ENCODE assay signal across 11 cellular contexts in genomic region chr17:3665834-3666233, GRCh38. TPM values are rescaled to one million over a fixed set of nuclear protein-coding genes. Genes with fewer than 3 reads are reported as not detected.
DNase-seq lines count a peak whose midpoint lies in the region; ATAC-seq, FAIRE-seq and TF ChIP-seq lines count a peak whose summit lies in the region.
"Had no signal": no experiment of that assay in that cellular context is flagged by ENCODE, and none has a peak within 500 bp of the region (broad histone marks: within the 10 kb centered on the region; RNA-seq: fewer than 3 reads in every experiment).

No MANE protein-coding gene starts in this region.

- POLR2A ChIA-PET in HepG2 (lab: Yijun Ruan, JAX): no interaction called here

- H3K79me2 ChIP-seq in HepG2 (ENCODE audit: insufficient read depth, low read length): peaks cover 24% of the 10 kb centered on the region

- no peaks in the 10 kb centered on the region for H3K9me3 Mint-ChIP-seq in T-helper 1 cell treated with Interleukin-12 subunit alpha and Interleukin-12 subunit beta and Interleukin-4 antibody, amounts not matched to agents 30 μg/mL and 1 μg/mL, for 36 hours
- H3K9me3 Mint-ChIP-seq in chondrocyte (ENCODE audit: low read depth) (no peaks in the 10 kb centered on the region), memory B cell (no peaks in the 10 kb centered on the region)

- TF ChIP-seq EP300 in HepG2 (IDR thresholded peaks at IDR 0.05; ENCODE audit: low read depth in 2 of 2, low read length in 2 of 2): no peak
- no peak for TF ChIP-seq EP300 in HepG2 (CRISPR knock-in tag; IDR thresholded peaks at IDR 0.05; ENCODE audit: borderline replicate concordance)

- intact Hi-C loops in HepG2 (cut with micrococcal nuclease; ENCODE audit: unreplicated experiment): no loop called here

- no peak for TF ChIP-seq CTCF in chondrocyte (IDR thresholded peaks at IDR 0.05)
- TF ChIP-seq CTCF in HepG2 (CRISPR knock-in tag; IDR thresholded peaks at IDR 0.05): no peak

- WGBS in HepG2 (ENCODE audit: low lambda C conversion rate): 97% methylated on average over 5 of the region's 5 CpGs

- CTCF ChIA-PET in HepG2 (lab: Yijun Ruan, JAX; ENCODE audit: low intra/inter-chr PET ratio, low total read pairs): no interaction called here

- no peaks in the 10 kb centered on the region for H3K27me3 Mint-ChIP-seq in T-helper 1 cell treated with Interleukin-12 subunit alpha and Interleukin-12 subunit beta and Interleukin-4 antibody, amounts not matched to agents 30 μg/mL and 1 μg/mL, for 36 hours (ENCODE audit: low read depth)
- H3K27me3 Mint-ChIP-seq in chondrocyte (ENCODE audit: low read depth) (no peaks in the 10 kb centered on the region), memory B cell (no peaks in the 10 kb centered on the region)

- no peak for FAIRE-seq in HepG2 (lab: Jason Lieb, UNC)
- FAIRE-seq: A204.1, TTC549 had no signal

- BruUV-seq in HepG2 (replicated peaks; lab: Mats Ljungman, UMichigan): no TSS peak

- no peaks in the 10 kb centered on the region; a peak in 1 of 5 replicates for H3K27me3 ChIP-seq in HepG2 (ENCODE audit: control insufficient read depth in 1 of 2, insufficient read depth in 2 of 2, low read length in 2 of 2)

- H3K9me3 ChIP-seq in HepG2 (ENCODE audit: low read length): no peaks in the 10 kb centered on the region

- TF ChIP-seq RAD21 in HepG2 (CRISPR knock-in tag; IDR thresholded peaks at IDR 0.05): no peak

- peaks cover 44% of the 10 kb centered on the region for H3K4me1 ChIP-seq in HepG2 (ENCODE audit: insufficient read depth, low read length)

- no peak overlapping the region for H2AFZ ChIP-seq in HepG2 (ENCODE audit: low read length)

- H3K36me3 Mint-ChIP-seq in T-helper 1 cell treated with Interleukin-12 subunit alpha and Interleukin-12 subunit beta and Interleukin-4 antibody, amounts not matched to agents 30 μg/mL and 1 μg/mL, for 36 hours (ENCODE audit: low read depth): peaks cover 1% of the 10 kb centered on the region
- H3K36me3 Mint-ChIP-seq in chondrocyte (ENCODE audit: low read depth): peaks cover 7% of the 10 kb centered on the region
- H3K36me3 Mint-ChIP-seq in memory B cell: peaks cover 2% of the 10 kb centered on the region

- peaks cover 4% of the 10 kb centered on the region; the same call in 1 of the 2 replicates for H4K20me1 ChIP-seq in HepG2 (ENCODE audit: insufficient read depth, low read length)

- no peak for ATAC-seq in memory B cell (ENCODE audit: low read depth)
- ATAC-seq in HepG2: no peak

- peak overlapping the region; percentile 60 for H3K4me3 Mint-ChIP-seq in T-helper 1 cell treated with Interleukin-12 subunit alpha and Interleukin-12 subunit beta and Interleukin-4 antibody, amounts not matched to agents 30 μg/mL and 1 μg/mL, for 36 hours
- peak overlapping the region; percentile 91 for H3K4me3 Mint-ChIP-seq in chondrocyte (ENCODE audit: unreplicated experiment)
- H3K4me3 Mint-ChIP-seq in memory B cell: peak overlapping the region; percentile 35

- TF ChIP-seq POLR2A in HepG2 (IDR thresholded peaks at IDR 0.05; ENCODE audit: insufficient read depth in 1 of 2, low read depth in 2 of 2, low read length in 2 of 2): no peak

- H3K4me3 ChIP-seq in HepG2 (replicated peaks in 1 of 3; ENCODE audit: insufficient read depth in 1 of 3, low read depth in 2 of 3, low read length in 3 of 3): no peak overlapping the region

- peaks cover 19% of the 10 kb centered on the region for H3K4me1 Mint-ChIP-seq in T-helper 1 cell treated with Interleukin-12 subunit alpha and Interleukin-12 subunit beta and Interleukin-4 antibody, amounts not matched to agents 30 μg/mL and 1 μg/mL, for 36 hours (ENCODE audit: low read depth)
- peaks cover 41% of the 10 kb centered on the region for H3K4me1 Mint-ChIP-seq in chondrocyte (ENCODE audit: low read depth)
- peaks cover 14% of the 10 kb centered on the region for H3K4me1 Mint-ChIP-seq in memory B cell

- peaks cover 2 to 8% of the 10 kb centered on the region in 2 experiments; a peak in 3 of 5 replicates for H3K36me3 ChIP-seq in HepG2 (replicated peaks in 1 of 2; ENCODE audit: control insufficient read depth in 1 of 2, insufficient read depth in 2 of 2, low read length in 2 of 2)

- in situ Hi-C loops in HepG2 (cut with HindIII; ENCODE audit: extremely low pct_ligation_motif_present, low pct_unique_long_range_greater_than_20kb): loop anchor here (10.0 kb wide), 1 partner anchor 621 kb away; no protein-coding TSS in a partner anchor

- H3K4me2 ChIP-seq in HepG2 (ENCODE audit: low read depth, low read length): no peak overlapping the region

- H3K27ac Mint-ChIP-seq in T-helper 1 cell treated with Interleukin-12 subunit alpha and Interleukin-12 subunit beta and Interleukin-4 antibody, amounts not matched to agents 30 μg/mL and 1 μg/mL, for 36 hours: no peak overlapping the region
- H3K27ac Mint-ChIP-seq in chondrocyte (ENCODE audit: unreplicated experiment) (peak overlapping the region; percentile 63), memory B cell (no peak overlapping the region)

- DNase-seq in T-helper 1 cell: no peak
- no peak for DNase-seq in chondrocyte (ENCODE audit: low spot score)
- DNase-seq in memory B cell (ENCODE audit: low spot score in 2 of 2): no peak
- peak; percentile 55 for DNase-seq in superior temporal gyrus (ENCODE audit: extremely low spot score)
- no peak for DNase-seq in NCI-H2081 (lab: John Stamatoyannopoulos, UW)
- DNase-seq in HepG2 (ENCODE audit: low spot score): no peak
- no peak for DNase-seq in GOT3 (lab: John Stamatoyannopoulos, UW)
- DNase-seq: H7 had no signal

- no peak overlapping the region for H3K27ac ChIP-seq in HepG2 (ENCODE audit: extremely low read length, insufficient read depth, low read length)

- H3K9ac ChIP-seq in HepG2 (ENCODE audit: insufficient read depth, low read depth, low read length): no peak overlapping the region

RNA-seq across cellular contexts. Expression of gene TAX1BP3, which starts 2.5 kb away (rescaled TPM):
- total RNA-seq in chondrocyte (198 to 242 TPM (median 230 TPM) in 3 replicates), HepG2 (2016; rRNA removed; fragmentation: Illumina TruSeq; extraction: Trizol) (44.5 and 45.1 TPM in 2 replicates)
- 20.2 and 21.9 TPM in 2 replicates for total RNA-seq in HepG2 (2016; cell fraction: cytosol; rRNA removed; fragmentation: Illumina TruSeq; extraction: Trizol; ENCODE audit: low read depth)
- 43.7 and 44.8 TPM in 2 replicates for total RNA-seq in HepG2 (2016; cell fraction: insoluble cytoplasmic fraction; rRNA removed; fragmentation: Illumina TruSeq; extraction: Trizol)
- 44.2 and 51.0 TPM in 2 replicates for total RNA-seq in HepG2 (2016; cell fraction: membrane; rRNA removed; fragmentation: Illumina TruSeq; extraction: Trizol)
- 17.2 and 23.9 TPM in 2 replicates for total RNA-seq in HepG2 (2016; cell fraction: nucleus; rRNA removed; fragmentation: Illumina TruSeq; extraction: Trizol)
- 16.7 and 20.4 TPM in 2 replicates for polyA plus RNA-seq in HepG2 (2011; rRNA removed)
- polyA plus RNA-seq in HepG2 (2011; cell fraction: cytosol; rRNA removed): 27.1 and 29.0 TPM in 2 replicates
- polyA plus RNA-seq in HepG2 (2011; cell fraction: nucleus; rRNA removed): 19.8 and 21.2 TPM in 2 replicates
- 14.6 and 15.5 TPM in 2 replicates for polyA plus RNA-seq in HepG2 (2012)
- 23.2 and 28.8 TPM in 2 replicates for polyA plus RNA-seq in HepG2 (2016; cell fraction: cytosol; fragmentation: Illumina TruSeq; extraction: Trizol; ENCODE audit: low read depth)
- polyA plus RNA-seq in HepG2 (2016; cell fraction: insoluble cytoplasmic fraction; fragmentation: Illumina TruSeq; extraction: Trizol; ENCODE audit: low read depth): 43.3 and 55.1 TPM in 2 replicates
- polyA plus RNA-seq in HepG2 (2016; cell fraction: membrane; fragmentation: Illumina TruSeq; extraction: Trizol; ENCODE audit: low read depth): 46.7 and 49.7 TPM in 2 replicates
- polyA plus RNA-seq in HepG2 (2016; cell fraction: nucleus; fragmentation: Illumina TruSeq; extraction: Trizol; ENCODE audit: insufficient read depth, low read depth): 31.7 and 35.3 TPM in 2 replicates
- 23.4 and 40.0 TPM in 2 replicates for polyA minus RNA-seq in HepG2 (2011; rRNA and poly(A)+ RNA removed; ENCODE audit: low replicate concordance)
- polyA minus RNA-seq in HepG2 (2011; cell fraction: cytosol; rRNA and poly(A)+ RNA removed): 12.6 and 16.6 TPM in 2 replicates
- polyA minus RNA-seq in HepG2 (2011; cell fraction: nucleus; rRNA and poly(A)+ RNA removed): 11.7 and 13.6 TPM in 2 replicates

RNA-seq across cellular contexts. Expression of gene EMC6, which starts 2.8 kb away (rescaled TPM):
- 36.2 to 41.8 TPM (median 37.6 TPM) in 3 replicates for total RNA-seq in chondrocyte
- 42.2 and 45.1 TPM in 2 replicates for total RNA-seq in HepG2 (2016; rRNA removed; fragmentation: Illumina TruSeq; extraction: Trizol)
- total RNA-seq in HepG2 (2016; cell fraction: cytosol; rRNA removed; fragmentation: Illumina TruSeq; extraction: Trizol; ENCODE audit: low read depth): 60.5 and 83.6 TPM in 2 replicates
- 42.9 and 47.7 TPM in 2 replicates for total RNA-seq in HepG2 (2016; cell fraction: insoluble cytoplasmic fraction; rRNA removed; fragmentation: Illumina TruSeq; extraction: Trizol)
- total RNA-seq in HepG2 (2016; cell fraction: membrane; rRNA removed; fragmentation: Illumina TruSeq; extraction: Trizol): 57.6 and 76.2 TPM in 2 replicates
- total RNA-seq in HepG2 (2016; cell fraction: nucleus; rRNA removed; fragmentation: Illumina TruSeq; extraction: Trizol): 22.4 and 23.6 TPM in 2 replicates
- 47.7 and 53.7 TPM in 2 replicates for polyA plus RNA-seq in HepG2 (2011; rRNA removed)
- polyA plus RNA-seq in HepG2 (2011; cell fraction: cytosol; rRNA removed): 50.2 and 99.7 TPM in 2 replicates
- polyA plus RNA-seq in HepG2 (2011; cell fraction: nucleus; rRNA removed): 28.3 and 28.6 TPM in 2 replicates
- 37.0 and 41.4 TPM in 2 replicates for polyA plus RNA-seq in HepG2 (2012)
- polyA plus RNA-seq in HepG2 (2016; cell fraction: cytosol; fragmentation: Illumina TruSeq; extraction: Trizol; ENCODE audit: low read depth): 126 and 179 TPM in 2 replicates
- 92.6 and 104 TPM in 2 replicates for polyA plus RNA-seq in HepG2 (2016; cell fraction: insoluble cytoplasmic fraction; fragmentation: Illumina TruSeq; extraction: Trizol; ENCODE audit: low read depth)
- 107 and 132 TPM in 2 replicates for polyA plus RNA-seq in HepG2 (2016; cell fraction: membrane; fragmentation: Illumina TruSeq; extraction: Trizol; ENCODE audit: low read depth)
- polyA plus RNA-seq in HepG2 (2016; cell fraction: nucleus; fragmentation: Illumina TruSeq; extraction: Trizol; ENCODE audit: insufficient read depth, low read depth): 69.7 and 73.2 TPM in 2 replicates
- 22.5 and 22.6 TPM in 2 replicates for polyA minus RNA-seq in HepG2 (2011; rRNA and poly(A)+ RNA removed; ENCODE audit: low replicate concordance)
- 17.3 and 24.3 TPM in 2 replicates for polyA minus RNA-seq in HepG2 (2011; cell fraction: cytosol; rRNA and poly(A)+ RNA removed)
- 8.5 and 13.6 TPM in 2 replicates for polyA minus RNA-seq in HepG2 (2011; cell fraction: nucleus; rRNA and poly(A)+ RNA removed)

RNA-seq across cellular contexts. Expression of gene CTNS, which starts 29.3 kb away (rescaled TPM):
- total RNA-seq in chondrocyte: 14.4 to 18.4 TPM (median 17.8 TPM) in 3 replicates
- 6.5 and 13.7 TPM in 2 replicates for total RNA-seq in HepG2 (2016; rRNA removed; fragmentation: Illumina TruSeq; extraction: Trizol)
- 1.8 and 2.6 TPM in 2 replicates for total RNA-seq in HepG2 (2016; cell fraction: cytosol; rRNA removed; fragmentation: Illumina TruSeq; extraction: Trizol; ENCODE audit: low read depth)
- total RNA-seq in HepG2 (2016; cell fraction: insoluble cytoplasmic fraction; rRNA removed; fragmentation: Illumina TruSeq; extraction: Trizol): 9.9 and 14.3 TPM in 2 replicates
- 6.1 and 6.2 TPM in 2 replicates for total RNA-seq in HepG2 (2016; cell fraction: membrane; rRNA removed; fragmentation: Illumina TruSeq; extraction: Trizol)
- total RNA-seq in HepG2 (2016; cell fraction: nucleus; rRNA removed; fragmentation: Illumina TruSeq; extraction: Trizol): 11.2 and 14.3 TPM in 2 replicates
- polyA plus RNA-seq in HepG2 (2011; rRNA removed): 9.5 and 13.0 TPM in 2 replicates
- polyA plus RNA-seq in HepG2 (2011; cell fraction: cytosol; rRNA removed): 9.4 and 10.3 TPM in 2 replicates
- 20.7 and 23.6 TPM in 2 replicates for polyA plus RNA-seq in HepG2 (2011; cell fraction: nucleus; rRNA removed)
- polyA plus RNA-seq in HepG2 (2012): 8.5 and 12.6 TPM in 2 replicates
- polyA plus RNA-seq in HepG2 (2016; cell fraction: cytosol; fragmentation: Illumina TruSeq; extraction: Trizol; ENCODE audit: low read depth): 2.0 and 2.2 TPM in 2 replicates
- polyA plus RNA-seq in HepG2 (2016; cell fraction: insoluble cytoplasmic fraction; fragmentation: Illumina TruSeq; extraction: Trizol; ENCODE audit: low read depth): 7.3 and 8.2 TPM in 2 replicates
- polyA plus RNA-seq in HepG2 (2016; cell fraction: membrane; fragmentation: Illumina TruSeq; extraction: Trizol; ENCODE audit: low read depth): 4.5 and 5.9 TPM in 2 replicates
- 20.2 and 21.3 TPM in 2 replicates for polyA plus RNA-seq in HepG2 (2016; cell fraction: nucleus; fragmentation: Illumina TruSeq; extraction: Trizol; ENCODE audit: insufficient read depth, low read depth)
- polyA minus RNA-seq in HepG2 (2011; rRNA and poly(A)+ RNA removed; ENCODE audit: low replicate concordance): 10.3 and 11.2 TPM in 2 replicates
- polyA minus RNA-seq in HepG2 (2011; cell fraction: cytosol; rRNA and poly(A)+ RNA removed): 5.1 and 6.0 TPM in 2 replicates
- 9.7 TPM in 2 replicates for polyA minus RNA-seq in HepG2 (2011; cell fraction: nucleus; rRNA and poly(A)+ RNA removed)

RNA-seq across cellular contexts. Expression of gene SHPK, which starts 29.8 kb away (rescaled TPM):
- total RNA-seq in chondrocyte (5.6 to 6.1 TPM (median 5.9 TPM) in 3 replicates), HepG2 (2016; rRNA removed; fragmentation: Illumina TruSeq; extraction: Trizol) (25.2 and 30.9 TPM in 2 replicates)
- 3.5 and 3.8 TPM in 2 replicates for total RNA-seq in HepG2 (2016; cell fraction: cytosol; rRNA removed; fragmentation: Illumina TruSeq; extraction: Trizol; ENCODE audit: low read depth)
- total RNA-seq in HepG2 (2016; cell fraction: insoluble cytoplasmic fraction; rRNA removed; fragmentation: Illumina TruSeq; extraction: Trizol): 25.0 and 28.4 TPM in 2 replicates
- total RNA-seq in HepG2 (2016; cell fraction: membrane; rRNA removed; fragmentation: Illumina TruSeq; extraction: Trizol): 7.6 and 8.2 TPM in 2 replicates
- 20.4 and 24.0 TPM in 2 replicates for total RNA-seq in HepG2 (2016; cell fraction: nucleus; rRNA removed; fragmentation: Illumina TruSeq; extraction: Trizol)
- 16.2 and 20.4 TPM in 2 replicates for polyA plus RNA-seq in HepG2 (2011; rRNA removed)
- 16.1 and 16.7 TPM in 2 replicates for polyA plus RNA-seq in HepG2 (2011; cell fraction: cytosol; rRNA removed)
- polyA plus RNA-seq in HepG2 (2011; cell fraction: nucleus; rRNA removed): 27.2 and 28.1 TPM in 2 replicates
- 13.6 and 14.5 TPM in 2 replicates for polyA plus RNA-seq in HepG2 (2012)
- polyA plus RNA-seq in HepG2 (2016; cell fraction: cytosol; fragmentation: Illumina TruSeq; extraction: Trizol; ENCODE audit: low read depth): 1.1 and 1.2 TPM in 2 replicates
- polyA plus RNA-seq in HepG2 (2016; cell fraction: insoluble cytoplasmic fraction; fragmentation: Illumina TruSeq; extraction: Trizol; ENCODE audit: low read depth): 18.4 and 20.4 TPM in 2 replicates
- polyA plus RNA-seq in HepG2 (2016; cell fraction: membrane; fragmentation: Illumina TruSeq; extraction: Trizol; ENCODE audit: low read depth): 2.5 and 3.0 TPM in 2 replicates
- 24.9 and 27.7 TPM in 2 replicates for polyA plus RNA-seq in HepG2 (2016; cell fraction: nucleus; fragmentation: Illumina TruSeq; extraction: Trizol; ENCODE audit: insufficient read depth, low read depth)
- 24.9 and 63.4 TPM in 2 replicates for polyA minus RNA-seq in HepG2 (2011; rRNA and poly(A)+ RNA removed; ENCODE audit: low replicate concordance)
- polyA minus RNA-seq in HepG2 (2011; cell fraction: cytosol; rRNA and poly(A)+ RNA removed): 15.3 and 17.2 TPM in 2 replicates
- 33.7 and 38.2 TPM in 2 replicates for polyA minus RNA-seq in HepG2 (2011; cell fraction: nucleus; rRNA and poly(A)+ RNA removed)

RNA-seq across cellular contexts. Expression of gene P2RX5, which starts 30.1 kb away (rescaled TPM):
- total RNA-seq in chondrocyte (0.18 to 1.1 TPM (median 0.30 TPM) in 3 replicates), HepG2 (2016; rRNA removed; fragmentation: Illumina TruSeq; extraction: Trizol) (0.90 and 0.95 TPM in 2 replicates)
- 0.20 and 0.79 TPM in 2 replicates for total RNA-seq in HepG2 (2016; cell fraction: cytosol; rRNA removed; fragmentation: Illumina TruSeq; extraction: Trizol; ENCODE audit: low read depth)
- total RNA-seq in HepG2 (2016; cell fraction: insoluble cytoplasmic fraction; rRNA removed; fragmentation: Illumina TruSeq; extraction: Trizol): 0.64 and 0.82 TPM in 2 replicates
- 0.62 and 0.93 TPM in 2 replicates for total RNA-seq in HepG2 (2016; cell fraction: membrane; rRNA removed; fragmentation: Illumina TruSeq; extraction: Trizol)
- total RNA-seq in HepG2 (2016; cell fraction: nucleus; rRNA removed; fragmentation: Illumina TruSeq; extraction: Trizol): 0.53 and 1.1 TPM in 2 replicates
- polyA plus RNA-seq in HepG2 (2011; rRNA removed): 1.0 and 1.7 TPM in 2 replicates
- polyA plus RNA-seq in HepG2 (2011; cell fraction: cytosol; rRNA removed): 1.4 and 1.5 TPM in 2 replicates
- 1.6 and 1.9 TPM in 2 replicates for polyA plus RNA-seq in HepG2 (2011; cell fraction: nucleus; rRNA removed)
- polyA plus RNA-seq in HepG2 (2012): 0.50 and 1.1 TPM in 2 replicates
- 0.24 and 0.38 TPM in 2 replicates for polyA plus RNA-seq in HepG2 (2016; cell fraction: cytosol; fragmentation: Illumina TruSeq; extraction: Trizol; ENCODE audit: low read depth)
- polyA plus RNA-seq in HepG2 (2016; cell fraction: insoluble cytoplasmic fraction; fragmentation: Illumina TruSeq; extraction: Trizol; ENCODE audit: low read depth): 0.46 and 0.98 TPM in 2 replicates
- 0.48 and 0.70 TPM in 2 replicates for polyA plus RNA-seq in HepG2 (2016; cell fraction: membrane; fragmentation: Illumina TruSeq; extraction: Trizol; ENCODE audit: low read depth)
- 1.5 and 1.7 TPM in 2 replicates for polyA plus RNA-seq in HepG2 (2016; cell fraction: nucleus; fragmentation: Illumina TruSeq; extraction: Trizol; ENCODE audit: insufficient read depth, low read depth)
- polyA minus RNA-seq in HepG2 (2011; rRNA and poly(A)+ RNA removed; ENCODE audit: low replicate concordance): 1.6 and 53.3 TPM in 2 replicates
- 0.49 and 1.2 TPM in 2 replicates for polyA minus RNA-seq in HepG2 (2011; cell fraction: cytosol; rRNA and poly(A)+ RNA removed)
- polyA minus RNA-seq in HepG2 (2011; cell fraction: nucleus; rRNA and poly(A)+ RNA removed): 0.87 and 1.0 TPM in 2 replicates

Comparison
In these comparisons a context has a peak if more than half of its experiments do, and no peak if none do; other contexts are left out.
1. H3K4me3 Mint-ChIP-seq: peak in every context shown above with its lines; median percentile 91 in chondrocyte; 60 in T-helper 1 cell treated with Interleukin-12 subunit alpha and Interleukin-12 subunit beta and Interleukin-4 antibody, amounts not matched to agents 30 μg/mL and 1 μg/mL, for 36 hours; 35 in memory B cell.